19 cellular contexts compared by ENCODE assay signal in genomic region chr2:238302751-238303150, GRCh38. TPM values are rescaled to one million over a fixed set of nuclear protein-coding genes. Genes with fewer than 3 reads are reported as not detected.
DNase-seq lines count a peak whose midpoint lies in the region; ATAC-seq, FAIRE-seq and TF ChIP-seq lines count a peak whose summit lies in the region.
"Had no signal": no experiment of that assay in that cellular context is flagged by ENCODE, and none has a peak within 500 bp of the region (broad histone marks: within the 10 kb centered on the region; RNA-seq: fewer than 3 reads in every experiment).

No MANE protein-coding gene starts in this region.

- H3K23ac ChIP-seq in H1 (ENCODE audit: insufficient read length): no peak overlapping the region

- H2BK20ac ChIP-seq in H1 (ENCODE audit: low read length): no peak overlapping the region

- H4K5ac ChIP-seq in H1 (ENCODE audit: insufficient read length, low read depth, low read length): no peak overlapping the region

- H3K27me3 Mint-ChIP-seq in GM23338 (ENCODE audit: insufficient read depth, low read depth, poor library complexity): peaks cover 3% of the 10 kb centered on the region

- H3K4me1 ChIP-seq in GM23338 (ENCODE audit: insufficient read depth) (no peaks in the 10 kb centered on the region), H1 (replicated peaks in 1 of 4; ENCODE audit: control insufficient read depth in 3 of 4, insufficient read depth in 4 of 4, low read length in 3 of 4) (peaks cover 0 to 3% (median 0%) of the 10 kb centered on the region in 4 experiments; a peak in 1 of 7 replicates)
- H3K4me1 ChIP-seq: HAP-1 had no signal

- no peak overlapping the region for H3K14ac ChIP-seq in H1 (ENCODE audit: insufficient read length)

- no peaks in the 10 kb centered on the region for H3K9me2 ChIP-seq in GM23338 (ENCODE audit: insufficient read depth)

- no peak overlapping the region for H3K4me3 Mint-ChIP-seq in GM23338
- H3K4me3 Mint-ChIP-seq: B cell; CD8-positive, alpha-beta T cell; HFFc6 had no signal

- no peak for FAIRE-seq in H1 (lab: Jason Lieb, UNC)
- FAIRE-seq: A204.1, D721Med, GM12892 had no signal

- H3K27ac Mint-ChIP-seq in GM23338: no peak overlapping the region
- H3K27ac Mint-ChIP-seq: B cell; CD8-positive, alpha-beta T cell; HFFc6 had no signal

- no peak overlapping the region for H3K18ac ChIP-seq in H1 (ENCODE audit: extremely low read depth, low read length)

- H2AFZ ChIP-seq in GM23338 (peak overlapping the region; percentile 78; the same call in 1 of the 2 replicates), H1 (ENCODE audit: low read length) (no peak overlapping the region)

- H2BK5ac ChIP-seq in H1 (ENCODE audit: low read depth, low read length): no peak overlapping the region

- H3K36me3 ChIP-seq in GM23338 (ENCODE audit: insufficient read depth) (no peaks in the 10 kb centered on the region), H1 (ENCODE audit: control insufficient read depth in 2 of 4, insufficient read depth in 4 of 4, low read length in 3 of 4) (no peaks in the 10 kb centered on the region)
- H3K36me3 ChIP-seq: HAP-1 had no signal

- no peaks in the 10 kb centered on the region for H3K36me3 Mint-ChIP-seq in GM23338 (ENCODE audit: low read depth)
- H3K36me3 Mint-ChIP-seq: CD8-positive, alpha-beta T cell had no signal

- H3K23me2 ChIP-seq in H1 (ENCODE audit: low read depth, low read length): no peaks in the 10 kb centered on the region

- no peak overlapping the region for H4K91ac ChIP-seq in H1 (replicated peaks; ENCODE audit: insufficient read length, low read length)

- 90% methylated on average over 9 of the region's 9 CpGs; no CpG with 5 or more reads in 1 of the 2 experiments for WGBS in H1 (ENCODE audit: extremely low coverage in 1 of 2, insufficient coverage in 1 of 2, insufficient read length in 1 of 2, insufficient replicate concordance in 2 of 2, low coverage in 1 of 2, low lambda C conversion rate in 2 of 2, missing lambda C conversion rate in 1 of 2), 2 experiments

- H2BK120ac ChIP-seq in H1 (replicated peaks; ENCODE audit: low read depth, low read length): no peak overlapping the region

- no peak overlapping the region for H3K27ac ChIP-seq in GM23338 (ENCODE audit: low read depth)
- peak overlapping the region; percentile 93; the same call in 1 of the 2 replicates for H3K27ac ChIP-seq in VCaP
- no peak overlapping the region for H3K27ac ChIP-seq in H1 (ENCODE audit: low read depth, low read length)

- 0 out of 4 replicates have a peak, but pooled peaks of 1 of the 2 experiments have one; percentile 9 for TF ChIP-seq CTCF in GM23338 (conservative IDR thresholded peaks at IDR 0.05; ENCODE audit: low read depth in 2 of 2)
- no peak for TF ChIP-seq CTCF in VCaP (conservative IDR thresholded peaks at IDR 0.05)
- peak in 2 of 3 experiments; percentile 12 to 15; a peak in 2 of 4 replicates for TF ChIP-seq CTCF in H1 (IDR thresholded peaks at IDR 0.05; ENCODE audit: control extremely low read depth in 1 of 3, insufficient read depth in 1 of 3, low read depth in 1 of 3, low read length in 3 of 3)

- H4K8ac ChIP-seq in H1 (ENCODE audit: extremely low read depth, insufficient read depth, low read length): no peak overlapping the region

- TF ChIP-seq POLR2A in H1 (IDR thresholded peaks at IDR 0.05; ENCODE audit: control extremely low read depth in 1 of 2, low read depth in 2 of 2, low read length in 2 of 2): no peak

- no peak overlapping the region for H2BK12ac ChIP-seq in H1 (ENCODE audit: low read depth, low read length)

- no peak overlapping the region for H2AK5ac ChIP-seq in H1 (ENCODE audit: low read depth, low read length)

- no peak for TF ChIP-seq RAD21 in H1 (IDR thresholded peaks at IDR 0.05 in 1 of 2, conservative IDR thresholded peaks at IDR 0.05 in 1 of 2; ENCODE audit: low read depth in 2 of 2, low read length in 2 of 2)

- CTCF ChIA-PET in H1 (lab: Charles Lee; ENCODE audit: partially characterized antibody): interaction anchor here (0.9 to 5.9 kb wide), 7 partner anchors 8 to 45 kb away, joined by 3 to 40 read pairs (median 7); no protein-coding TSS in a partner anchor

- no peak for TF ChIP-seq EP300 in H1 (IDR thresholded peaks at IDR 0.05; ENCODE audit: borderline replicate concordance in 1 of 2, low read depth in 2 of 2, low read length in 2 of 2)

- ATAC-seq in GM23338: peak; percentile 28; the same call in 1 of the 3 replicates
- no peak for ATAC-seq in GM19395 (IDR thresholded peaks at IDR 0.05; ENCODE audit: unreplicated experiment)
- no peak for ATAC-seq in HG03139 (IDR thresholded peaks at IDR 0.05; ENCODE audit: unreplicated experiment)
- ATAC-seq: CD8-positive, alpha-beta T cell had no signal

- intact Hi-C loops in posterior vena cava (cut with DNase I): no loop called here

- H3K9me3 Mint-ChIP-seq in GM23338: no peaks in the 10 kb centered on the region
- H3K9me3 Mint-ChIP-seq: CD8-positive, alpha-beta T cell; HFFc6 had no signal

- H3K56ac ChIP-seq in H1 (replicated peaks; ENCODE audit: insufficient read length, low read depth, low read length): no peak overlapping the region

- H3K9me3 ChIP-seq in H1 (ENCODE audit: insufficient read depth in 2 of 2, low read depth in 1 of 2, low read length in 1 of 2): no peaks in the 10 kb centered on the region
- H3K9me3 ChIP-seq: HAP-1 had no signal

- H3K9ac ChIP-seq in H1 (replicated peaks in 1 of 4; ENCODE audit: extremely low read depth in 1 of 4, low read depth in 3 of 4, low read length in 3 of 4): no peak overlapping the region

- H3K79me2 ChIP-seq in GM23338 (replicated peaks; ENCODE audit: insufficient read depth) (no peaks in the 10 kb centered on the region), H1 (ENCODE audit: control insufficient read depth in 1 of 2, insufficient read depth in 2 of 2, low read length in 2 of 2) (no peaks in the 10 kb centered on the region)

- H3K27me3 ChIP-seq in GM23338 (ENCODE audit: insufficient read depth) (no peaks in the 10 kb centered on the region), H1 (replicated peaks in 1 of 4; ENCODE audit: control insufficient read depth in 3 of 4, extremely low read depth in 1 of 4, insufficient read depth in 3 of 4, low read length in 3 of 4) (0 out of 7 replicates have a peak, but pooled peaks cover 0 to 3% (median 0%) of the 10 kb centered on the region in 4 experiments)

- no peaks in the 10 kb centered on the region for H3F3A ChIP-seq in GM23338 (replicated peaks; ENCODE audit: low read depth)

- POLR2A ChIA-PET in H1 (lab: Charles Lee; ENCODE audit: partially characterized antibody): no interaction called here

- DNase-seq in GM23338 (ENCODE audit: low spot score) (no peak), H1 (ENCODE audit: low read depth in 1 of 2, low spot score in 2 of 2) (no peak), posterior vena cava (ENCODE audit: low spot score) (peak; percentile 77), DMS153 (lab: John Stamatoyannopoulos, UW) (no peak)
- DNase-seq: C1 segment of cervical spinal cord; CD8-positive, alpha-beta T cell; COR-L47; DND-41; GDM1; HFFc6; KG1 had no signal

- no peak overlapping the region for H3K4me3 ChIP-seq in GM23338
- no peak overlapping the region for H3K4me3 ChIP-seq in H1 (ENCODE audit: extremely low read depth in 1 of 4, insufficient read depth in 2 of 4, low read depth in 3 of 4, low read length in 4 of 4)
- H3K4me3 ChIP-seq: HAP-1 had no signal

- no peaks in the 10 kb centered on the region for H4K20me1 ChIP-seq in GM23338 (replicated peaks; ENCODE audit: insufficient read depth)
- H4K20me1 ChIP-seq in H1 (replicated peaks in 1 of 2; ENCODE audit: control insufficient read depth in 1 of 2, insufficient read depth in 2 of 2, low read length in 2 of 2): no peaks in the 10 kb centered on the region

- H3K4ac ChIP-seq in H1 (replicated peaks; ENCODE audit: insufficient read length, low read depth, low read length): no peak overlapping the region

- H2BK15ac ChIP-seq in H1 (ENCODE audit: low read length): no peak overlapping the region

- H3K4me1 Mint-ChIP-seq in GM23338: peaks cover 5% of the 10 kb centered on the region

- H3K4me2 ChIP-seq in GM23338 (no peak overlapping the region), H1 (ENCODE audit: insufficient read depth in 1 of 2, low read depth in 2 of 2, low read length in 2 of 2) (no peak overlapping the region)

- no peaks in the 10 kb centered on the region for H3K79me1 ChIP-seq in H1 (ENCODE audit: low read depth, low read length)

TF ChIP-seq in GM23338, 12 proteins besides CTCF, POLR2A, EP300 and RAD21:
- no peak for TF ChIP-seq EZH2 (IDR thresholded peaks at IDR 0.05; ENCODE audit: low read depth, unreplicated experiment)
- TF ChIP-seq JUNB (IDR thresholded peaks at IDR 0.05; ENCODE audit: unreplicated experiment): no peak

RNA-seq across cellular contexts. Expression of gene PER2, which starts 14.3 kb away (rescaled TPM):
- total RNA-seq in GM23338 (2014; rRNA removed; shearing (Covaris generic)): 4.6 TPM in 2 replicates
- polyA plus RNA-seq in GM23338 (2016; fragmentation: Nextera tagmentation; extraction: Ambion mirVana) (2.2 and 2.3 TPM in 2 replicates), H1 (2011; rRNA removed) (0.91 and 0.99 TPM in 2 replicates)
- total RNA-seq in H1 (2021; fragmentation: NEBNext Ultra II Directional; extraction: Animal tissue kit (Norgen Biotek cat#: 25700)): 5.5 TPM in 2 replicates
- 0.78 TPM for polyA plus RNA-seq in H1 (2011; cell fraction: cytosol; rRNA removed)
- polyA plus RNA-seq in H1 (2011; cell fraction: nucleus; rRNA removed): 2.3 TPM
- polyA plus RNA-seq in H1 (2012, experiment 1 of 2): 2.0 to 2.9 TPM (median 2.3 TPM) in 4 replicates
- polyA plus RNA-seq in H1 (2012, experiment 2 of 2): 0.73 TPM
- 1.5 TPM for polyA plus RNA-seq in H1 (2013, experiment 1 of 2)
- 1.6 TPM for polyA plus RNA-seq in H1 (2013, experiment 2 of 2)
- polyA minus RNA-seq in H1 (2011; rRNA and poly(A)+ RNA removed): 4.9 and 7.3 TPM in 2 replicates
- polyA minus RNA-seq in H1 (2011; cell fraction: cytosol; rRNA and poly(A)+ RNA removed): 3.7 TPM
- polyA minus RNA-seq in H1 (2011; cell fraction: nucleus; rRNA and poly(A)+ RNA removed): 7.2 TPM
- 10 to 100 TPM; 10.1 to 16.8 TPM for total RNA-seq in posterior vena cava

RNA-seq across cellular contexts. Expression of gene TRAF3IP1, which starts 17.6 kb away (rescaled TPM):
- total RNA-seq in GM23338 (2014; rRNA removed; shearing (Covaris generic)): 12.2 and 12.5 TPM in 2 replicates
- polyA plus RNA-seq in GM23338 (2016; fragmentation: Nextera tagmentation; extraction: Ambion mirVana) (20.0 and 20.7 TPM in 2 replicates), H1 (2011; rRNA removed) (2.3 and 2.8 TPM in 2 replicates)
- total RNA-seq in H1 (2021; fragmentation: NEBNext Ultra II Directional; extraction: Animal tissue kit (Norgen Biotek cat#: 25700)): 15.9 and 17.5 TPM in 2 replicates
- polyA plus RNA-seq in H1 (2011; cell fraction: cytosol; rRNA removed): 4.4 TPM
- polyA plus RNA-seq in H1 (2011; cell fraction: nucleus; rRNA removed): 2.4 TPM
- 10.7 to 16.8 TPM (median 13.9 TPM) in 4 replicates for polyA plus RNA-seq in H1 (2012, experiment 1 of 2)
- polyA plus RNA-seq in H1 (2012, experiment 2 of 2): 0.98 TPM
- 9.9 TPM for polyA plus RNA-seq in H1 (2013, experiment 1 of 2)
- polyA plus RNA-seq in H1 (2013, experiment 2 of 2): 8.7 TPM
- polyA minus RNA-seq in H1 (2011; rRNA and poly(A)+ RNA removed): 3.5 and 8.0 TPM in 2 replicates
- 6.5 TPM for polyA minus RNA-seq in H1 (2011; cell fraction: cytosol; rRNA and poly(A)+ RNA removed)
- 4.1 TPM for polyA minus RNA-seq in H1 (2011; cell fraction: nucleus; rRNA and poly(A)+ RNA removed)
- 10 to 100 TPM; 27.1 to 37.2 TPM for total RNA-seq in posterior vena cava
